20 cellular contexts compared by ENCODE assay signal in genomic region chr4:126954537-126955291, GRCh38.
DNase-seq lines count a peak whose midpoint lies in the region; ATAC-seq, FAIRE-seq and TF ChIP-seq lines count a peak whose summit lies in the region.
"Had no signal": no experiment of that assay in that cellular context is flagged by ENCODE, and none has a peak within 500 bp of the region (broad histone marks: within the 10 kb centered on the region; RNA-seq: fewer than 3 reads in every experiment).

No MANE protein-coding gene starts in this region.

- in situ Hi-C loops in GM23248 (cut with MboI) (loop anchor here (25.0 kb wide), 1 partner anchor 717 kb away; no protein-coding TSS in a partner anchor), K562 (cut with MboI) (no loop called here)

- peak; percentile 25 for DNase-seq in GM23248
- DNase-seq in NCI-H82 treated with DMSO at 0.1 percent for 48 hours (lab: John Stamatoyannopoulos, UW; ENCODE audit: unreplicated experiment): peak; percentile 35
- peak; percentile 41 to 74 (median 50) for DNase-seq in K562 (ENCODE audit: extremely low read depth in 1 of 4, low spot score in 3 of 4)
- peak; percentile 71 for DNase-seq in retinal pigment epithelial cell (ENCODE audit: low read depth)
- no peak for DNase-seq in hepatocyte (ENCODE audit: low spot score)
- no peak for DNase-seq in T-helper 9 cell
- DNase-seq: CD4-positive, CD25-positive, alpha-beta regulatory T cell; DMS 273 treated with DMSO at 0.1 percent for 48 hours; MG63; NCI-H1417 treated with DMSO at 0.1 percent for 48 hours; NCI-H187; NCI-H226; NCI-H510A treated with DMSO at 0.1 percent for 48 hours; NCI-H748 treated with DMSO at 0.1 percent for 48 hours had no signal

- no peak for TF ChIP-seq RAD21 in K562 (CRISPR knock-in tag; conservative IDR thresholded peaks at IDR 0.05 in 1 of 2, IDR thresholded peaks at IDR 0.05 in 1 of 2)

- TF ChIP-seq CTCF in K562 (IDR thresholded peaks at IDR 0.05 in 2 of 3, conservative IDR thresholded peaks at IDR 0.05 in 1 of 3; ENCODE audit: insufficient read depth in 2 of 3, low read depth in 1 of 3, low read length in 3 of 3): no peak
- no peak for TF ChIP-seq CTCF in retinal pigment epithelial cell (conservative IDR thresholded peaks at IDR 0.05; ENCODE audit: low read depth, low read length)
- no peak for TF ChIP-seq CTCF in hepatocyte (IDR thresholded peaks at IDR 0.05; ENCODE audit: poor library complexity)

- WGBS in GM23248 (ENCODE audit: low coverage in 1 of 2, low lambda C conversion rate in 2 of 2, missing lambda C conversion rate in 2 of 2), 2 experiments: 65 to 77% methylated on average over 5 of the region's 5 CpGs
- 0% methylated on average over 5 of the region's 5 CpGs for WGBS in K562 (ENCODE audit: insufficient coverage, low coverage, missing lambda C conversion rate)
- 73% methylated on average over 5 of the region's 5 CpGs for WGBS in hepatocyte (ENCODE audit: low lambda C conversion rate, missing lambda C conversion rate)

- H3K4me2 ChIP-seq in GM23248 (ENCODE audit: unreplicated experiment) (no peak overlapping the region), K562 (ENCODE audit: insufficient read depth, low read length) (peak overlapping the region; percentile 96), hepatocyte (no peak overlapping the region)

- intact Hi-C loops in K562 (cut with micrococcal nuclease): loop anchor here (2.0 to 5.0 kb wide), 7 partner anchors 38 to 402 kb away; no protein-coding TSS in a partner anchor

- TSS peak; percentile 40 for BruUV-seq in K562 (replicated peaks; lab: Mats Ljungman, UMichigan)

- H3K4me1 ChIP-seq in GM23248 (ENCODE audit: insufficient read depth) (0 out of 2 replicates have a peak, but pooled peaks cover 4% of the 10 kb centered on the region), K562 (replicated peaks in 1 of 2; ENCODE audit: control insufficient read depth in 2 of 2, insufficient read depth in 2 of 2, low read length in 2 of 2) (peaks cover 0 to 11% of the 10 kb centered on the region in 2 experiments; a peak in 1 of 5 replicates), hepatocyte (ENCODE audit: insufficient read depth) (no peaks in the 10 kb centered on the region)

- FAIRE-seq in K562 (lab: Jason Lieb, UNC): peak; percentile 69
- FAIRE-seq: G401.6, GM18507, H54, RCC 7860 had no signal

- H3K9ac ChIP-seq in GM23248: no peak overlapping the region
- H3K9ac ChIP-seq in K562 (ENCODE audit: insufficient read depth in 1 of 2, low read depth in 2 of 2, low read length in 2 of 2): peak overlapping the region; percentile 69 to 92

- H3K9me1 ChIP-seq in K562 (ENCODE audit: control insufficient read depth, insufficient read depth, low read length): no peaks in the 10 kb centered on the region

- H2AFZ ChIP-seq in GM23248 (peak overlapping the region; percentile 47; the same call in 1 of the 2 replicates), K562 (ENCODE audit: low read depth, low read length) (peak overlapping the region; percentile 80), hepatocyte (no peak overlapping the region)

- H3K27ac ChIP-seq in GM23248: no peak overlapping the region
- H3K27ac ChIP-seq in K562 (ENCODE audit: extremely low read depth, low read depth, low read length): peak overlapping the region; percentile 72
- no peak overlapping the region for H3K27ac ChIP-seq in hepatocyte

- ATAC-seq in K562 (peak; percentile 66), GM19455 (IDR thresholded peaks at IDR 0.05; ENCODE audit: unreplicated experiment) (no peak)
- ATAC-seq: Right ventricle myocardium inferior had no signal

- H3K36me3 ChIP-seq in GM23248 (ENCODE audit: low read depth) (no peaks in the 10 kb centered on the region), K562 (ENCODE audit: control insufficient read depth, insufficient read depth, low read length) (peaks cover 14% of the 10 kb centered on the region; the same call in 2 of the 3 replicates), hepatocyte (replicated peaks; ENCODE audit: insufficient read depth, low read depth) (no peaks in the 10 kb centered on the region)
- H3K36me3 ChIP-seq: MG63 had no signal

- CTCF ChIA-PET in K562 (lab: Yijun Ruan, JAX; ENCODE audit: low intra/inter-chr PET ratio): no interaction called here

- no peak for TF ChIP-seq POLR2A in K562 (conservative IDR thresholded peaks at IDR 0.05)

- H3K9me3 ChIP-seq in GM23248 (ENCODE audit: low read depth) (no peaks in the 10 kb centered on the region), K562 (replicated peaks; ENCODE audit: control insufficient read depth, insufficient read depth, low read depth, low read length) (no peaks in the 10 kb centered on the region), hepatocyte (ENCODE audit: low read depth) (no peaks in the 10 kb centered on the region)
- H3K9me3 ChIP-seq: MG63 had no signal

- no peak for TF ChIP-seq EP300 in K562 (IDR thresholded peaks at IDR 0.05; ENCODE audit: low read length)

- H3K9me2 ChIP-seq in GM23248 (ENCODE audit: insufficient read depth) (no peaks in the 10 kb centered on the region), hepatocyte (replicated peaks; ENCODE audit: insufficient read depth) (no peaks in the 10 kb centered on the region)

- POLR2A ChIA-PET in K562 (lab: Yijun Ruan, JAX): interaction anchor here (0.6 to 2.4 kb wide), 8 partner anchors 10 to 973 kb away, joined by 3 to 11 read pairs (median 4); no protein-coding TSS in a partner anchor

- H3F3A ChIP-seq in GM23248 (ENCODE audit: insufficient read depth): no peaks in the 10 kb centered on the region

- H4K20me1 ChIP-seq in GM23248 (ENCODE audit: insufficient read depth): no peaks in the 10 kb centered on the region
- H4K20me1 ChIP-seq in K562 (replicated peaks; ENCODE audit: control insufficient read depth, insufficient read depth, low read length): no peaks in the 10 kb centered on the region
- no peaks in the 10 kb centered on the region for H4K20me1 ChIP-seq in hepatocyte (ENCODE audit: insufficient read depth, poor library complexity, severe bottlenecking)

- H3K4me3 ChIP-seq in GM23248 (no peak overlapping the region), K562 (peak overlapping the region; percentile 50), retinal pigment epithelial cell (ENCODE audit: low read length) (no peak overlapping the region), hepatocyte (no peak overlapping the region)
- H3K4me3 ChIP-seq: MG63 had no signal

- H3K27me3 ChIP-seq in GM23248 (replicated peaks; ENCODE audit: insufficient read depth) (no peaks in the 10 kb centered on the region), K562 (ENCODE audit: control insufficient read depth in 2 of 2, insufficient read depth in 2 of 2, low read length in 2 of 2) (no peaks in the 10 kb centered on the region), hepatocyte (no peaks in the 10 kb centered on the region)
- H3K27me3 ChIP-seq: MG63 had no signal

- H3K79me2 ChIP-seq in GM23248 (ENCODE audit: insufficient read depth) (no peaks in the 10 kb centered on the region), K562 (ENCODE audit: control insufficient read depth, insufficient read depth, low read length) (peaks cover 81% of the 10 kb centered on the region), hepatocyte (no peaks in the 10 kb centered on the region)

TF ChIP-seq in K562, 482 proteins besides CTCF, POLR2A, EP300 and RAD21 (continues in another document):
- TF ChIP-seq NKRF (IDR thresholded peaks at IDR 0.05; ENCODE audit: borderline replicate concordance): no peak
- TF ChIP-seq GATAD2B (IDR thresholded peaks at IDR 0.05; ENCODE audit: borderline replicate concordance): peak; percentile 45; the same call in 1 of the 2 replicates
- TF ChIP-seq CBX3 (IDR thresholded peaks at IDR 0.05; ENCODE audit: borderline replicate concordance in 1 of 2, low read length in 2 of 2): peak in 1 of 2 experiments; percentile 17; a peak in 1 of 3 replicates
- TF ChIP-seq ZZZ3 (IDR thresholded peaks at IDR 0.05): 0 out of 2 replicates have a peak, but pooled peaks have one; percentile 28
- TF ChIP-seq TEAD4 (IDR thresholded peaks at IDR 0.05; ENCODE audit: low read length): 0 out of 2 replicates have a peak, but pooled peaks have one; percentile 23
- no peak for TF ChIP-seq TEAD4 (CRISPR knock-in tag; IDR thresholded peaks at IDR 0.05; ENCODE audit: borderline replicate concordance)
- peak; percentile 35; the same call in 1 of the 2 replicates for TF ChIP-seq JUND (IDR thresholded peaks at IDR 0.05; ENCODE audit: borderline replicate concordance, low read depth, low read length)
- TF ChIP-seq JUND (tag; IDR thresholded peaks at IDR 0.05; ENCODE audit: borderline replicate concordance, low read depth, low read length): no peak; the same call in 2 of the 3 replicates
- TF ChIP-seq, protein P1, sequence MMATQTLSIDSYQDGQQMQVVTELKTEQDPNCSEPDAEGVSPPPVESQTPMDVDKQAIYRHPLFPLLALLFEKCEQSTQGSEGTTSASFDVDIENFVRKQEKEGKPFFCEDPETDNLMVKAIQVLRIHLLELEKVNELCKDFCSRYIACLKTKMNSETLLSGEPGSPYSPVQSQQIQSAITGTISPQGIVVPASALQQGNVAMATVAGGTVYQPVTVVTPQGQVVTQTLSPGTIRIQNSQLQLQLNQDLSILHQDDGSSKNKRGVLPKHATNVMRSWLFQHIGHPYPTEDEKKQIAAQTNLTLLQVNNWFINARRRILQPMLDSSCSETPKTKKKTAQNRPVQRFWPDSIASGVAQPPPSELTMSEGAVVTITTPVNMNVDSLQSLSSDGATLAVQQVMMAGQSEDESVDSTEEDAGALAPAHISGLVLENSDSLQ (IDR thresholded peaks at IDR 0.05): no peak

Comparison
In these comparisons a context has a peak if more than half of its experiments do, and no peak if none do; other contexts are left out.
1. DNase-seq: peak in GM23248 (single experiment), NCI-H82 treated with DMSO at 0.1 percent for 48 hours (single experiment), K562 (4 of 4) and retinal pigment epithelial cell (single experiment); none in hepatocyte (single experiment) and T-helper 9 cell (single experiment).